In the genomic region with DNA sequence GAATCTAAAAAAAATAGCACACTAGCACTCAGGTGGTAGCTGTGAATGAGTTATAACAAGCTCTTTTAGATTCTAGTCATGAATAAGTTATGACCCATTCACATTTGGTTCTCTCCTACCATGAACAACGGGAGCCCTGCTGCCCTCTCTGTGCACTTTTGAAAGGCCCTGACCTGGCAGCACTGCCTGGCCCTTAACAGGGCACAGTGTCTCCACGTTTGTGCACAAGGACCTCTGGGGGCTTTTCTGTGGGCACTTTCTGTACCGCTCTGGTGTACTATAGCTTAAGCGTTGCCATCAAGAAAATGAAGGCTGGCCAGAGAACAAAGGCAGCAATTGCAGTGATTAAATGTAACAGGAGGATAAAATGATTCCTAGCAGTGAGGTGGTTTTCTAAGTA, we compare ENCODE assay signal across 19 cellular contexts.
"Had no signal": no experiment of that assay in that cellular context is flagged by ENCODE, and none has a peak within 500 bp of the region (broad histone marks: within the 10 kb centered on the region; RNA-seq: fewer than 3 reads in every experiment).

No MANE protein-coding gene starts in this region.

- H3K4me3 ChIP-seq: body of pancreas, colonic mucosa, left lung, spleen, thoracic aorta had no signal

- DNase-seq: activated CD4-positive, alpha-beta T cell treated with anti-CD3 and anti-CD28 coated beads for 36 hours; activated CD4-positive, alpha-beta T cell treated with anti-CD3 and anti-CD28 coated beads, Interleukin-2, amount 50 U/mL, for 48 hours; activated naive CD4-positive, alpha-beta T cell treated with Interleukin-2 at 50 U/mL for 16 hours; activated naive CD8-positive, alpha-beta T cell treated with anti-CD3 and anti-CD28 coated beads, Interleukin-2, amount 10 ng/mL, durations not matched to agents 7 days and 5 days; activated T-cell treated with anti-CD3 and anti-CD28 coated beads, Interleukin-2, amount 50 U/mL, for 24 hours; amygdala; body of pancreas; central memory CD4-positive, alpha-beta T cell; colonic mucosa; head of caudate nucleus; left lung; natural killer cell; spleen; stimulated activated CD4-positive, alpha-beta T cell treated with anti-CD3 and anti-CD28 coated beads, Interleukin-4, amount 100 ng/mL, for 4 hours; stimulated activated naive B cell treated with anti-CD40 and anti-IgM and Interleukin-4, amounts not matched to agents 10 μg/mL and 1 μg/mL and 100 μg/mL, for 72 hours; T-helper 2 cell had no signal

- H3K4me1 ChIP-seq: colonic mucosa, parathyroid adenoma had no signal

- H3K27me3 ChIP-seq: body of pancreas, colonic mucosa, left lung, spleen had no signal

- ATAC-seq: activated CD4-positive, alpha-beta T cell treated with anti-CD3 and anti-CD28 coated beads for 36 hours; body of pancreas; natural killer cell; stimulated activated naive B cell treated with anti-CD40 and anti-IgM and Interleukin-4, amounts not matched to agents 10 μg/mL and 1 μg/mL and 100 μg/mL, for 72 hours; WTC11 had no signal

- H3K36me3 ChIP-seq: colonic mucosa, left lung, thoracic aorta had no signal

- H3K27ac ChIP-seq: body of pancreas, colonic mucosa, parathyroid adenoma, spleen had no signal

- H3K9me3 ChIP-seq: body of pancreas, colonic mucosa, left lung, spleen, thoracic aorta had no signal
